ENCODE assay signal across 8 cellular contexts in the genomic region with DNA sequence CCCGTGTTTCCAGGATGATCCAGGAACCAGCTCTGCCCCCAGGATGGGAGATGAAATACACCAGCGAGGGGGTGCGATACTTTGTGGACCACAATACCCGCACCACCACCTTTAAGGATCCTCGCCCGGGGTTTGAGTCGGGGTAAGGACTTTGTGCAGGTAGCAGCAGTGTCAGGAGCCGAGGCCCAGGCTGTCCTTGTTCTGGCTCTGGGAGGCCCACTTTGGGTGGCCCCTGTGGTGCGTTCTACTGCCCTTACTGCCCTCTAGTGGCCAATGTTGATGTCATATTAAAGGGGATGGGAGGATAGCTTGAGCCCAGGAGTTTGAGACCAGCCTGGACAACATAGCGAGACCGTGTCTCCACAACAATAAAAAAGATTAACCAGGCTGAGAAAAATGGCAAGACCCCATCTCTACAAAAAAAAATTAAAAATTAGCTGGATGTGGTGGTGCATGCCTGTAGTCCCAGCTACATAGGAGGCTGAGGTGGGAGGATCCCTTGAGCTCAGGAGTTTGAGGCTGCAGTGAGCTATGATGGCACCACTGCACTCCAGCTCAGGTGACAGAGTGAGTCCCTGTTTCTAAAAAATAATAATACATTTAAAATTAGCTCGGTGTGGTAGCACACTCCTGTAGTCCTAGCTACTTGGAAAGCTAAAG. TPM values are rescaled to one million over a fixed set of nuclear protein-coding genes. Genes with fewer than 3 reads are reported as not detected.
DNase-seq lines count a peak whose midpoint lies in the region; ATAC-seq and TF ChIP-seq lines count a peak whose summit lies in the region.

No MANE protein-coding gene starts in this region.

- no peak overlapping the region for H3K4me3 ChIP-seq in breast epithelium

- no peak overlapping the region for H3K27ac ChIP-seq in breast epithelium

- no peaks in the 10 kb centered on the region for H3K27me3 ChIP-seq in breast epithelium

- no peak for ATAC-seq in GM21515 (IDR thresholded peaks at IDR 0.05; ENCODE audit: unreplicated experiment)

- peak; percentile 39 to 81 (median 71) for TF ChIP-seq CTCF in breast epithelium (IDR thresholded peaks at IDR 0.05)

- in situ Hi-C loops in KBM-7 (cut with MboI; ENCODE audit: low pct_unique_long_range_greater_than_20kb, low sequenced_read_pairs), result no loop called here

- H3K9me3 ChIP-seq in breast epithelium, result no peaks in the 10 kb centered on the region

- intact Hi-C loops in breast epithelium (cut with DNase I; ENCODE audit: low total_unique reads), result loop anchor here (10.0 kb wide), 1 partner anchor 145 kb away; no protein-coding TSS in a partner anchor

- H3K36me3 ChIP-seq in breast epithelium, result peaks cover 8% of the 10 kb centered on the region

- TF ChIP-seq POLR2A in breast epithelium (IDR thresholded peaks at IDR 0.05), result no peak

- H3K4me1 ChIP-seq in breast epithelium, result peaks cover 0 to 18% of the 10 kb centered on the region in 2 donors

- DNase-seq in NCI-H1436 (lab: John Stamatoyannopoulos, UW) (peak; percentile 51), NCI-H1436 treated with DMSO at 0.1 percent for 48 hours (lab: John Stamatoyannopoulos, UW) (no peak), KBM-7 (peak; percentile 65), T-helper 9 cell (peak; percentile 13), breast epithelium (ENCODE audit: low spot score in 2 of 2) (no peak), iris pigment epithelial cell (ENCODE audit: low read depth) (peak; percentile 40)
- DNase-seq in stimulated activated CD4-positive, alpha-beta T cell treated with anti-CD3 and anti-CD28 coated beads, Interleukin-2, amount 100 ng/mL, for 24 hours, result peak; percentile 43 to 54

RNA-seq across cellular contexts. Expression of a gene that starts 20.9 kb away (rescaled TPM):
- 1 to 10 TPM in 2 of 3 donors, under 1 TPM in 1; 0.80 to 1.3 (median 1.0) TPM for total RNA-seq in breast epithelium

Comparison
In these comparisons a context has a peak if more than half of its experiments do, and no peak if none do; other contexts are left out.
1. DNase-seq: peak in NCI-H1436 (single experiment), KBM-7 (single experiment), T-helper 9 cell (single experiment), iris pigment epithelial cell (single experiment) and stimulated activated CD4-positive, alpha-beta T cell treated with anti-CD3 and anti-CD28 coated beads, Interleukin-2, amount 100 ng/mL, for 24 hours (2 of 2); none in NCI-H1436 treated with DMSO at 0.1 percent for 48 hours (single experiment) and breast epithelium (0 of 2).